ENCODE assay signal across 26 cellular contexts in the genomic region with DNA sequence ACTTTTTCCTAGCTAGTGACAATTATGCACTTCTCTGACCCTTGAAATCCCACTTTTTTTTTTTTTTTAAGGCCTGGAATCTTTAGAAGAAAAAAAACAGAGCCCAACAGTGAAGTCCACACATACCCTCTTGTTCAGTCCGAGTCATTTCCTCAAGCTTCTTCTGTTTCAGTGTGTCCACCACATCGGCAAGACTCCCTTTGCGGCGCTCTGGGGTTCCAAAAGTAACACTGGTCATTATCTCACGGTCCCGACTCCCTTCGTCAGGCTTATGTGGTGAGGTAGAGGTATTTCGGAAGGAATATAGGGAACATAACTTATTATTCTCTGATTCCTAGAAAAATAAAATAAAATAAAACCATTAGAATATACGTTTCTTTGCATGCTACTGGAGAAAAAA. TPM values are rescaled to one million over a fixed set of nuclear protein-coding genes. Genes with fewer than 3 reads are reported as not detected.
DNase-seq lines count a peak whose midpoint lies in the region; ATAC-seq, FAIRE-seq and TF ChIP-seq lines count a peak whose summit lies in the region.
"Had no signal": no experiment of that assay in that cellular context is flagged by ENCODE, and none has a peak within 500 bp of the region (broad histone marks: within the 10 kb centered on the region; RNA-seq: fewer than 3 reads in every experiment).

No MANE protein-coding gene starts in this region.

- no peak overlapping the region for H2BK12ac ChIP-seq in neuronal stem cell (ENCODE audit: low read length)

- H3K27me3 ChIP-seq in K562 (ENCODE audit: control insufficient read depth in 2 of 2, insufficient read depth in 2 of 2, low read length in 2 of 2): no peaks in the 10 kb centered on the region
- H3K27me3 ChIP-seq in neuronal stem cell (ENCODE audit: control insufficient read depth in 3 of 3, insufficient read depth in 3 of 3, low read depth in 1 of 3, low read length in 3 of 3): no peaks in the 10 kb centered on the region
- no peaks in the 10 kb centered on the region for H3K27me3 ChIP-seq in MM.1S (replicated peaks; ENCODE audit: insufficient read depth, low read length)
- H3K27me3 ChIP-seq: BE2C; BLaER1 treated with 17β-estradiol and CSF1 and Interleukin-3, amounts not matched to agents 10 nM and 100 nM had no signal

- H3K79me2 ChIP-seq in K562 (ENCODE audit: control insufficient read depth, insufficient read depth, low read length) (no peaks in the 10 kb centered on the region), MM.1S (ENCODE audit: low read length) (no peaks in the 10 kb centered on the region)

- in situ Hi-C loops in SK-MEL-5 (cut with HindIII; ENCODE audit: low pct_unique_long_range_greater_than_20kb, low sequenced_read_pairs): no loop called here
- in situ Hi-C loops in K562 (cut with MboI): no loop called here

- POLR2A ChIA-PET in K562 (lab: Yijun Ruan, JAX): interaction anchor here (1.3 to 1.4 kb wide), 2 partner anchors 16 to 29 kb away, joined by 3 to 4 read pairs; no protein-coding TSS in a partner anchor

- H3K9me1 ChIP-seq in K562 (ENCODE audit: control insufficient read depth, insufficient read depth, low read length): no peaks in the 10 kb centered on the region

- H2BK15ac ChIP-seq in neuronal stem cell (ENCODE audit: low read length): no peak overlapping the region

- H3K4ac ChIP-seq in neuronal stem cell (ENCODE audit: low read length): no peak overlapping the region

- H4K91ac ChIP-seq in neuronal stem cell (ENCODE audit: low read depth, low read length, poor library complexity): no peak overlapping the region

- TF ChIP-seq RAD21 in K562 (CRISPR knock-in tag; conservative IDR thresholded peaks at IDR 0.05 in 1 of 2, IDR thresholded peaks at IDR 0.05 in 1 of 2): no peak

- TF ChIP-seq POLR2A in K562 (conservative IDR thresholded peaks at IDR 0.05): no peak

- H4K8ac ChIP-seq in neuronal stem cell (ENCODE audit: low read depth, low read length): no peak overlapping the region

- TF ChIP-seq CTCF in K562 (IDR thresholded peaks at IDR 0.05 in 2 of 3, conservative IDR thresholded peaks at IDR 0.05 in 1 of 3; ENCODE audit: insufficient read depth in 2 of 3, low read depth in 1 of 3, low read length in 3 of 3): no peak
- no peak for TF ChIP-seq CTCF in MM.1S (IDR thresholded peaks at IDR 0.05; ENCODE audit: low read length)

- H3K4me1 ChIP-seq in K562 (replicated peaks in 1 of 2; ENCODE audit: control insufficient read depth in 2 of 2, insufficient read depth in 2 of 2, low read length in 2 of 2) (no peaks in the 10 kb centered on the region), neuronal stem cell (ENCODE audit: control insufficient read depth in 2 of 2, insufficient read depth in 1 of 2, low read depth in 1 of 2, low read length in 2 of 2) (peaks cover 0 to 2% of the 10 kb centered on the region in 2 donors), MM.1S (ENCODE audit: low read length) (no peaks in the 10 kb centered on the region)
- H3K4me1 ChIP-seq: A549; BE2C; BLaER1 treated with 17β-estradiol and CSF1 and Interleukin-3, amounts not matched to agents 10 nM and 100 nM had no signal

- no peak overlapping the region for H3K23ac ChIP-seq in neuronal stem cell (ENCODE audit: low read depth, low read length, poor library complexity)

- intact Hi-C loops in K562 (cut with micrococcal nuclease): no loop called here

- BruUV-seq in K562 (replicated peaks; lab: Mats Ljungman, UMichigan): no TSS peak

- H2AFZ ChIP-seq in K562 (ENCODE audit: low read depth, low read length): peak overlapping the region; percentile 52; the same call in 1 of the 2 replicates
- H2AFZ ChIP-seq in neuronal stem cell (ENCODE audit: low read length): peak overlapping the region; percentile 53
- H2AFZ ChIP-seq in MM.1S (ENCODE audit: low read length): no peak overlapping the region

- H3K9me2 ChIP-seq in MM.1S (replicated peaks; ENCODE audit: insufficient read depth, low read length): no peaks in the 10 kb centered on the region

- peak; percentile 44 for DNase-seq in HT1080 (ENCODE audit: low read depth)
- peak; percentile 32 for DNase-seq in SK-MEL-5 (ENCODE audit: low read depth, low spot score)
- DNase-seq in K562 (ENCODE audit: extremely low read depth in 1 of 4, low spot score in 3 of 4): peak in 1 of 4 experiments; percentile 63
- no peak for DNase-seq in neuronal stem cell (ENCODE audit: low spot score)
- no peak for DNase-seq in MM.1S
- no peak for DNase-seq in activated CD8-positive, alpha-beta memory T cell treated with anti-CD3 and anti-CD28 coated beads, Interleukin-2, amount 50 U/mL, for 4 hours
- no peak for DNase-seq in NK-92 treated with Interleukin-12 subunit alpha and Interleukin-12 subunit beta, amount 100 ng/mL, for 24 hours (lab: John Stamatoyannopoulos, UW)
- DNase-seq: 8988T; ACHN; AML-193; BE2C; CD4-positive, alpha-beta T cell; CD8-positive, alpha-beta memory T cell; DMS 273 treated with DMSO at 0.1 percent for 48 hours; DMS79; EL; GDM1; GOT3; HFFc6 had no signal

- H3K4me2 ChIP-seq in K562 (ENCODE audit: insufficient read depth, low read length) (no peak overlapping the region; the same call in 1 of the 2 replicates), neuronal stem cell (ENCODE audit: insufficient read depth, low read length, poor library complexity, severe bottlenecking) (no peak overlapping the region), MM.1S (ENCODE audit: low read depth, low read length) (no peak overlapping the region)
- H3K4me2 ChIP-seq: A549; BLaER1 treated with 17β-estradiol and CSF1 and Interleukin-3, amounts not matched to agents 10 nM and 100 nM had no signal

- no peak overlapping the region for H3K27ac ChIP-seq in K562 (ENCODE audit: extremely low read depth, low read depth, low read length)
- no peak overlapping the region for H3K27ac ChIP-seq in neuronal stem cell (replicated peaks; ENCODE audit: low read length)
- H3K27ac ChIP-seq in MM.1S (ENCODE audit: low read length): no peak overlapping the region
- H3K27ac ChIP-seq: A549; BLaER1 treated with 17β-estradiol and CSF1 and Interleukin-3, amounts not matched to agents 10 nM and 100 nM had no signal

- peak; percentile 88 for ATAC-seq in K562
- ATAC-seq: A549, GM12878 had no signal

- H3K36me3 ChIP-seq in K562 (ENCODE audit: control insufficient read depth, insufficient read depth, low read length) (no peaks in the 10 kb centered on the region), neuronal stem cell (replicated peaks in 1 of 2; ENCODE audit: control insufficient read depth in 2 of 2, insufficient read depth in 2 of 2, low read length in 2 of 2) (peaks cover 0 to 2% of the 10 kb centered on the region in 2 donors), MM.1S (replicated peaks; ENCODE audit: insufficient read depth, low read length) (no peaks in the 10 kb centered on the region)
- H3K36me3 ChIP-seq: BE2C; BLaER1 treated with 17β-estradiol and CSF1 and Interleukin-3, amounts not matched to agents 10 nM and 100 nM; HAP-1 had no signal

- no peak overlapping the region for H3K18ac ChIP-seq in neuronal stem cell (ENCODE audit: low read length)

- H3K9me3 ChIP-seq in K562 (replicated peaks; ENCODE audit: control insufficient read depth, insufficient read depth, low read depth, low read length) (no peaks in the 10 kb centered on the region), neuronal stem cell (replicated peaks in 1 of 2; ENCODE audit: control insufficient read depth in 2 of 2, insufficient read depth in 1 of 2, low read depth in 1 of 2, low read length in 2 of 2) (peaks cover 0 to 2% of the 10 kb centered on the region in 2 donors), MM.1S (replicated peaks; ENCODE audit: insufficient read depth, low read length) (no peaks in the 10 kb centered on the region)
- H3K9me3 ChIP-seq: A549; BE2C; BLaER1 treated with 17β-estradiol and CSF1 and Interleukin-3, amounts not matched to agents 10 nM and 100 nM; HAP-1 had no signal

- no peak overlapping the region for H3K14ac ChIP-seq in neuronal stem cell (ENCODE audit: low read length)

- TF ChIP-seq EP300 in K562 (IDR thresholded peaks at IDR 0.05; ENCODE audit: low read length): no peak

- H3K79me1 ChIP-seq in neuronal stem cell (ENCODE audit: low read depth, low read length): peaks cover 2% of the 10 kb centered on the region

- H3K4me3 ChIP-seq in K562 (no peak overlapping the region), neuronal stem cell (ENCODE audit: low read length in 2 of 2) (no peak overlapping the region), MM.1S (ENCODE audit: low read length) (no peak overlapping the region)
- H3K4me3 ChIP-seq: A549; BLaER1 treated with 17β-estradiol and CSF1 and Interleukin-3, amounts not matched to agents 10 nM and 100 nM; GM12878; HAP-1 had no signal

- no peak overlapping the region for H2BK5ac ChIP-seq in neuronal stem cell (ENCODE audit: low read length)

- CTCF ChIA-PET in K562 (lab: Yijun Ruan, JAX; ENCODE audit: low intra/inter-chr PET ratio): no interaction called here

- H2BK120ac ChIP-seq in neuronal stem cell (ENCODE audit: low read depth, low read length): no peak overlapping the region

- H2AK5ac ChIP-seq in neuronal stem cell (ENCODE audit: low read depth, low read length): no peak overlapping the region

- WGBS in K562 (ENCODE audit: insufficient coverage, low coverage, missing lambda C conversion rate): 52% methylated on average over 9 of the region's 9 CpGs
- no CpG with 5 or more reads among the region's 9 CpGs for WGBS in neuronal stem cell (ENCODE audit: extremely low coverage in 2 of 2, insufficient read length in 2 of 2, insufficient replicate concordance in 1 of 2), 2 donors

- FAIRE-seq in K562 (lab: Jason Lieb, UNC): no peak
- FAIRE-seq: A549, D721Med, GM12878, H54 had no signal

- no peaks in the 10 kb centered on the region for H3F3A ChIP-seq in MM.1S (ENCODE audit: insufficient read depth, low read length)

- no peak overlapping the region; a peak in 1 of 4 replicates for H3K9ac ChIP-seq in K562 (ENCODE audit: insufficient read depth in 1 of 2, low read depth in 2 of 2, low read length in 2 of 2)
- no peak overlapping the region for H3K9ac ChIP-seq in neuronal stem cell (ENCODE audit: low read depth, low read length, poor library complexity)
- H3K9ac ChIP-seq in MM.1S (ENCODE audit: low read length): no peak overlapping the region
- H3K9ac ChIP-seq: BLaER1 treated with 17β-estradiol and CSF1 and Interleukin-3, amounts not matched to agents 10 nM and 100 nM had no signal

- no peaks in the 10 kb centered on the region for H4K20me1 ChIP-seq in K562 (replicated peaks; ENCODE audit: control insufficient read depth, insufficient read depth, low read length)
- H4K20me1 ChIP-seq in MM.1S (ENCODE audit: insufficient read depth, low read length): no peaks in the 10 kb centered on the region
- H4K20me1 ChIP-seq: BLaER1 treated with 17β-estradiol and CSF1 and Interleukin-3, amounts not matched to agents 10 nM and 100 nM had no signal

RNA-seq across cellular contexts. Expression of a gene that starts 38.0 kb away (rescaled TPM):
- 0.13 and 0.84 TPM in 2 replicates for total RNA-seq in HT1080 (2014; rRNA removed; shearing (Covaris generic))
- 0.45 and 1.2 TPM in 2 replicates for polyA plus RNA-seq in HT1080 (2015; cell fraction: cytosol; rRNA removed)
- 0.12 and 0.48 TPM in 2 replicates for polyA plus RNA-seq in HT1080 (2015; cell fraction: nucleus; rRNA removed)
- 83.2 and 84.9 TPM in 2 replicates for total RNA-seq in SK-MEL-5 (2014; rRNA removed; shearing (Covaris generic))
- 32.2 and 52.1 TPM in 2 replicates for polyA plus RNA-seq in SK-MEL-5 (2015; cell fraction: cytosol; rRNA removed)
- 54.4 and 56.4 TPM in 2 replicates for polyA plus RNA-seq in SK-MEL-5 (2015; cell fraction: nucleus; rRNA removed)
- total RNA-seq in K562 (2011; cell fraction: chromatin; rRNA removed; ENCODE audit: low replicate concordance): 45.4 and 64.4 TPM in 2 replicates
- 15.7 and 19.9 TPM in 2 replicates for total RNA-seq in K562 (2011; cell fraction: nucleolus; rRNA removed)
- 22.9 and 27.9 TPM in 2 replicates for total RNA-seq in K562 (2011; cell fraction: nucleoplasm; rRNA removed)
- total RNA-seq in K562 (2014; rRNA removed) (5.7 and 8.0 TPM in 2 replicates), K562 (2014; rRNA removed; fragmentation: Illumina TruSeq; extraction: Trizol) (8.7 and 9.1 TPM in 2 replicates), K562 (2015; rRNA removed; fragmentation: Illumina TruSeq; extraction: Trizol) (7.0 and 8.4 TPM in 2 replicates), K562 (2021) (8.0 and 9.4 TPM in 2 replicates)
- polyA plus RNA-seq in K562 (2011; rRNA removed) (3.4 and 3.7 TPM in 2 replicates), K562 (2014; fragmentation: Illumina TruSeq; extraction: Trizol) (5.5 and 7.8 TPM in 2 replicates), K562 (2014; fragmentation: Nextera tagmentation; extraction: Ambion mirVana) (1 to 10 TPM in 1 of 2 experiments, under 1 TPM in 1; 0.89 to 2.9 TPM), K562 (2014; rRNA removed) (3.4 and 4.7 TPM in 2 replicates)
- polyA plus RNA-seq in K562 (2011; cell fraction: cytosol; rRNA removed): 0.98 and 1.6 TPM in 2 replicates
- 6.2 and 7.1 TPM in 2 replicates for polyA plus RNA-seq in K562 (2011; cell fraction: nucleus; rRNA removed)
- polyA plus RNA-seq in K562 (2012): 4.1 and 4.5 TPM in 2 replicates
- polyA minus RNA-seq in K562 (2011; rRNA and poly(A)+ RNA removed): 26.2 and 35.6 TPM in 2 replicates
- polyA minus RNA-seq in K562 (2011; cell fraction: cytosol; rRNA and poly(A)+ RNA removed): 4.0 and 5.7 TPM in 2 replicates
- polyA minus RNA-seq in K562 (2011; cell fraction: nucleus; rRNA and poly(A)+ RNA removed): 21.0 and 41.1 TPM in 2 replicates
- polyA plus RNA-seq in neuronal stem cell (2013, experiment 1 of 2): 17.4 TPM
- 18.8 TPM for polyA plus RNA-seq in neuronal stem cell (2013, experiment 2 of 2)
- total RNA-seq: CD8-positive, alpha-beta memory T cell had no signal
- polyA plus RNA-seq: CD14-positive monocyte; CD8-positive, alpha-beta memory T cell had no signal

Comparison
In these comparisons a context has a peak if more than half of its experiments do, and no peak if none do; other contexts are left out.
1. DNase-seq: peak in HT1080 (single experiment) and SK-MEL-5 (single experiment); none in neuronal stem cell (single experiment), MM.1S (single experiment), activated CD8-positive, alpha-beta memory T cell treated with anti-CD3 and anti-CD28 coated beads, Interleukin-2, amount 50 U/mL, for 4 hours (single experiment) and NK-92 treated with Interleukin-12 subunit alpha and Interleukin-12 subunit beta, amount 100 ng/mL, for 24 hours (single experiment).